Comparison of ENCODE assay signal across 8 cellular contexts in the genomic region with DNA sequence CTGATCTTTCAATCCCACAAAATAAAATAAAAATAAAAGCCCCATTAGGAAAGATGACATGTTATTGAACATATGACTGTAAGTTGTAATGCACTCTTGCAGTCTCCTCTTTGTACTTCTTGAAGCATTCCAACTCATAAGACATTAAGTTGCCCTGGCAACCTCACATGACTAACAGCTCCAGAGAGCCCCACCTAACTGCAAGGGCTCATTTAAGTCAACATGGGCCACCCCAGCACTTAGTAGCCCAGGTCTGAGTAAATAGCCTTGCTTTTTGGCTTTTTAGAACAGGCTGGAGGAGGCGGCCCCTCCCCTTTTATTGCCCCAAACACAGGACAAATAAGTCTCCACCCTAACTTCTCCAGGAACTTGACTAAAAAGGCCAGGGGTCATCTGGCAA.
A peak's percentile ranks its signal among the peaks of the same experiment; 100 is the strongest.
DNase-seq lines count a peak whose midpoint lies in the region; ATAC-seq and TF ChIP-seq lines count a peak whose summit lies in the region.

No MANE protein-coding gene starts in this region.

- peak; percentile 67 to 68 for ATAC-seq in activated CD4-positive, CD25-positive, alpha-beta regulatory T cell treated with anti-CD3 and anti-CD28 coated beads, Interleukin-2, amount 50 U/mL, for 24 hours
- ATAC-seq in SK-N-SH treated with all-trans-retinoic acid at 6 μM for 48 hours (peak; percentile 79), sciatic nerve (peak; percentile 56)

- no peak for DNase-seq in activated CD4-positive, CD25-positive, alpha-beta regulatory T cell (lab: John Stamatoyannopoulos, UW)
- DNase-seq in fibroblast of the conjunctiva (ENCODE audit: low read depth) (peak; percentile 94), sciatic nerve (ENCODE audit: low spot score) (no peak), NCI-H1092 treated with DMSO at 0.1 percent for 48 hours (lab: John Stamatoyannopoulos, UW) (no peak), NCI-H526 treated with DMSO at 0.1 percent for 48 hours (lab: John Stamatoyannopoulos, UW) (no peak)
- no peak for DNase-seq in stimulated activated CD4-positive, alpha-beta T cell treated with anti-CD3 and anti-CD28 coated beads, Interleukin-4, amount 100 ng/mL, for 1 hour

- intact Hi-C loops in sciatic nerve (cut with DNase I), result no loop called here

TF ChIP-seq in SK-N-SH treated with all-trans-retinoic acid at 6 μM for 48 hours, 23 proteins besides CTCF, POLR2A, EP300 and RAD21:
- TF ChIP-seq, protein P1, sequence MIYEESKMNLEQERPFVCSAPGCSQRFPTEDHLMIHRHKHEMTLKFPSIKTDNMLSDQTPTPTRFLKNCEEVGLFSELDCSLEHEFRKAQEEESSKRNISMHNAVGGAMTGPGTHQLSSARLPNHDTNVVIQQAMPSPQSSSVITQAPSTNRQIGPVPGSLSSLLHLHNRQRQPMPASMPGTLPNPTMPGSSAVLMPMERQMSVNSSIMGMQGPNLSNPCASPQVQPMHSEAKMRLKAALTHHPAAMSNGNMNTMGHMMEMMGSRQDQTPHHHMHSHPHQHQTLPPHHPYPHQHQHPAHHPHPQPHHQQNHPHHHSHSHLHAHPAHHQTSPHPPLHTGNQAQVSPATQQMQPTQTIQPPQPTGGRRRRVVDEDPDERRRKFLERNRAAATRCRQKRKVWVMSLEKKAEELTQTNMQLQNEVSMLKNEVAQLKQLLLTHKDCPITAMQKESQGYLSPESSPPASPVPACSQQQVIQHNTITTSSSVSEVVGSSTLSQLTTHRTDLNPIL (CRISPR knock-in tag; IDR thresholded peaks at IDR 0.05; ENCODE audit: low read depth), result no peak
- no peak for TF ChIP-seq GLIS3 (CRISPR knock-in tag; IDR thresholded peaks at IDR 0.05)
- TF ChIP-seq ESRRG (CRISPR knock-in tag; IDR thresholded peaks at IDR 0.05), result no peak
- TF ChIP-seq ZNF565 (CRISPR knock-in tag; conservative IDR thresholded peaks at IDR 0.05; ENCODE audit: low read depth), result no peak
- no peak for TF ChIP-seq CSDC2 (CRISPR knock-in tag; IDR thresholded peaks at IDR 0.05)
- TF ChIP-seq TCF4 (CRISPR knock-in tag; IDR thresholded peaks at IDR 0.05; ENCODE audit: borderline replicate concordance), result no peak
- no peak for TF ChIP-seq RARB (CRISPR knock-in tag; IDR thresholded peaks at IDR 0.05)
- no peak for TF ChIP-seq BACH2 (CRISPR knock-in tag; IDR thresholded peaks at IDR 0.05; ENCODE audit: borderline replicate concordance)
- no peak for TF ChIP-seq ZNF8 (CRISPR knock-in tag; IDR thresholded peaks at IDR 0.05)
- no peak for TF ChIP-seq TOX (CRISPR knock-in tag; IDR thresholded peaks at IDR 0.05; ENCODE audit: borderline replicate concordance)
- TF ChIP-seq, protein P2, sequence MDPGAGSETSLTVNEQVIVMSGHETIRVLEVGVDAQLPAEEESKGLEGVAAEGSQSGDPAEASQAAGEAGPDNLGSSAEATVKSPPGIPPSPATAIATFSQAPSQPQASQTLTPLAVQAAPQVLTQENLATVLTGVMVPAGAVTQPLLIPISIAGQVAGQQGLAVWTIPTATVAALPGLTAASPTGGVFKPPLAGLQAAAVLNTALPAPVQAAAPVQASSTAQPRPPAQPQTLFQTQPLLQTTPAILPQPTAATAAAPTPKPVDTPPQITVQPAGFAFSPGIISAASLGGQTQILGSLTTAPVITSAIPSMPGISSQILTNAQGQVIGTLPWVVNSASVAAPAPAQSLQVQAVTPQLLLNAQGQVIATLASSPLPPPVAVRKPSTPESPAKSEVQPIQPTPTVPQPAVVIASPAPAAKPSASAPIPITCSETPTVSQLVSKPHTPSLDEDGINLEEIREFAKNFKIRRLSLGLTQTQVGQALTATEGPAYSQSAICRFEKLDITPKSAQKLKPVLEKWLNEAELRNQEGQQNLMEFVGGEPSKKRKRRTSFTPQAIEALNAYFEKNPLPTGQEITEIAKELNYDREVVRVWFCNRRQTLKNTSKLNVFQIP (CRISPR knock-in tag; IDR thresholded peaks at IDR 0.05; ENCODE audit: borderline replicate concordance, low read depth), result no peak
- TF ChIP-seq, protein P3, sequence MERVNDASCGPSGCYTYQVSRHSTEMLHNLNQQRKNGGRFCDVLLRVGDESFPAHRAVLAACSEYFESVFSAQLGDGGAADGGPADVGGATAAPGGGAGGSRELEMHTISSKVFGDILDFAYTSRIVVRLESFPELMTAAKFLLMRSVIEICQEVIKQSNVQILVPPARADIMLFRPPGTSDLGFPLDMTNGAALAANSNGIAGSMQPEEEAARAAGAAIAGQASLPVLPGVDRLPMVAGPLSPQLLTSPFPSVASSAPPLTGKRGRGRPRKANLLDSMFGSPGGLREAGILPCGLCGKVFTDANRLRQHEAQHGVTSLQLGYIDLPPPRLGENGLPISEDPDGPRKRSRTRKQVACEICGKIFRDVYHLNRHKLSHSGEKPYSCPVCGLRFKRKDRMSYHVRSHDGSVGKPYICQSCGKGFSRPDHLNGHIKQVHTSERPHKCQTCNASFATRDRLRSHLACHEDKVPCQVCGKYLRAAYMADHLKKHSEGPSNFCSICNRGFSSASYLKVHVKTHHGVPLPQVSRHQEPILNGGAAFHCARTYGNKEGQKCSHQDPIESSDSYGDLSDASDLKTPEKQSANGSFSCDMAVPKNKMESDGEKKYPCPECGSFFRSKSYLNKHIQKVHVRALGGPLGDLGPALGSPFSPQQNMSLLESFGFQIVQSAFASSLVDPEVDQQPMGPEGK (CRISPR knock-in tag; IDR thresholded peaks at IDR 0.05; ENCODE audit: borderline replicate concordance), result no peak
- no peak for TF ChIP-seq ZFP30 (CRISPR knock-in tag; IDR thresholded peaks at IDR 0.05)
- no peak for TF ChIP-seq ZNF70 (CRISPR knock-in tag; IDR thresholded peaks at IDR 0.05)
- TF ChIP-seq PPARA (CRISPR knock-in tag; IDR thresholded peaks at IDR 0.05; ENCODE audit: borderline replicate concordance), result no peak
- TF ChIP-seq ISL1 (CRISPR knock-in tag; IDR thresholded peaks at IDR 0.05), result no peak
- no peak for TF ChIP-seq ZC3H10 (CRISPR knock-in tag; IDR thresholded peaks at IDR 0.05)
- no peak for TF ChIP-seq OSR1 (CRISPR knock-in tag; IDR thresholded peaks at IDR 0.05)
- TF ChIP-seq ZFP3 (CRISPR knock-in tag; IDR thresholded peaks at IDR 0.05), result no peak
- TF ChIP-seq, protein P4, sequence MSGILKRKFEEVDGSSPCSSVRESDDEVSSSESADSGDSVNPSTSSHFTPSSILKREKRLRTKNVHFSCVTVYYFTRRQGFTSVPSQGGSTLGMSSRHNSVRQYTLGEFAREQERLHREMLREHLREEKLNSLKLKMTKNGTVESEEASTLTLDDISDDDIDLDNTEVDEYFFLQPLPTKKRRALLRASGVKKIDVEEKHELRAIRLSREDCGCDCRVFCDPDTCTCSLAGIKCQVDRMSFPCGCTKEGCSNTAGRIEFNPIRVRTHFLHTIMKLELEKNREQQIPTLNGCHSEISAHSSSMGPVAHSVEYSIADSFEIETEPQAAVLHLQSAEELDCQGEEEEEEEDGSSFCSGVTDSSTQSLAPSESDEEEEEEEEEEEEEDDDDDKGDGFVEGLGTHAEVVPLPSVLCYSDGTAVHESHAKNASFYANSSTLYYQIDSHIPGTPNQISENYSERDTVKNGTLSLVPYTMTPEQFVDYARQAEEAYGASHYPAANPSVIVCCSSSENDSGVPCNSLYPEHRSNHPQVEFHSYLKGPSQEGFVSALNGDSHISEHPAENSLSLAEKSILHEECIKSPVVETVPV (CRISPR knock-in tag; IDR thresholded peaks at IDR 0.05), result no peak
